24 cellular contexts compared by ENCODE assay signal in the genomic region with DNA sequence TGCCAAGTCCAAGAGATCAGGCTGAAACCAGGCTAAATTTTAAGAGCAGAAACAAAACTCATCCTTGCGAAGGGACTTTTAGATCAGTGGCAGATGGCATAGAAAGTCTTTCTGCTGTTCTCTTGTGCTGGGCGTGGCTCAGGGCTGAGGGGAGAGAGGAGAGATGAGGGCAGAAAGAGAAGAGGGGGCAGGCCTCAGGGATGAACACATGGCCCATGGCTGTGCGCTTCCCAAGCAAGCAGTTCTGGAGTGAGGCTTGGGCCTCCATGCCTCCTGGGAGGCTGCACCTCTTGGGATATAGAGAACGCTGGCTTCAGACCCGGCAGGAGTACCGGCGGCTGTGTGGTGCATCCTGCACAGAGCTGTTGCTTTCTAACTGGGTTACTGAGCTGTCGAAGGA. TPM values are rescaled to one million over a fixed set of nuclear protein-coding genes. Genes with fewer than 3 reads are reported as not detected.
DNase-seq lines count a peak whose midpoint lies in the region; ATAC-seq lines count a peak whose summit lies in the region.
"Had no signal": no experiment of that assay in that cellular context is flagged by ENCODE, and none has a peak within 500 bp of the region (broad histone marks: within the 10 kb centered on the region; RNA-seq: fewer than 3 reads in every experiment).

No MANE protein-coding gene starts in this region.

- no peak overlapping the region for H3K4me3 ChIP-seq in CD4-positive, CD25-positive, alpha-beta regulatory T cell (ENCODE audit: low read depth, low read length)
- H3K4me3 ChIP-seq: heart right ventricle, Peyer's patch, prostate gland, SK-N-MC, vagina had no signal

- H3K4me1 ChIP-seq in CD4-positive, CD25-positive, alpha-beta regulatory T cell (ENCODE audit: control insufficient read depth, insufficient read depth, low read length, poor library complexity, severe bottlenecking): peaks cover 18% of the 10 kb centered on the region
- H3K4me1 ChIP-seq: prostate gland had no signal

- no peaks in the 10 kb centered on the region for H3K9me3 Mint-ChIP-seq in CD4-positive, CD25-positive, alpha-beta regulatory T cell
- H3K9me3 Mint-ChIP-seq in central memory CD8-positive, alpha-beta T cell: no peaks in the 10 kb centered on the region
- no peaks in the 10 kb centered on the region for H3K9me3 Mint-ChIP-seq in naive thymus-derived CD8-positive, alpha-beta T cell
- H3K9me3 Mint-ChIP-seq: activated CD4-positive, alpha-beta memory T cell treated with anti-CD3 and anti-CD28 coated beads, Interleukin-2, amount 10 ng/mL, durations not matched to agents 7 days and 5 days; neural crest cell had no signal

- ATAC-seq in CD4-positive, CD25-positive, alpha-beta regulatory T cell (ENCODE audit: low read depth in 2 of 2): no peak
- ATAC-seq in central memory CD8-positive, alpha-beta T cell (replicated peaks; ENCODE audit: extremely low read depth, poor library complexity, severe bottlenecking): no peak
- ATAC-seq in naive thymus-derived CD8-positive, alpha-beta T cell: no peak
- ATAC-seq in HG03378 (IDR thresholded peaks at IDR 0.05; ENCODE audit: unreplicated experiment): no peak
- ATAC-seq: activated CD4-positive, CD25-positive, alpha-beta regulatory T cell treated with anti-CD3 and anti-CD28 coated beads, Interleukin-2, amount 50 U/mL, for 24 hours; HCT116; heart right ventricle; left colon had no signal

- H3K9me3 ChIP-seq in CD4-positive, CD25-positive, alpha-beta regulatory T cell (ENCODE audit: control insufficient read depth in 2 of 2, low read length in 2 of 2): no peaks in the 10 kb centered on the region
- H3K9me3 ChIP-seq: heart right ventricle, Peyer's patch, prostate gland, vagina had no signal

- peak overlapping the region; percentile 17 to 61 (median 28) for H3K27ac Mint-ChIP-seq in CD4-positive, CD25-positive, alpha-beta regulatory T cell
- H3K27ac Mint-ChIP-seq in central memory CD8-positive, alpha-beta T cell (ENCODE audit: low read depth): peak overlapping the region; percentile 23
- peak overlapping the region in 7 of 10 donors; percentile 19 to 89 (median 57) for H3K27ac Mint-ChIP-seq in naive thymus-derived CD8-positive, alpha-beta T cell
- H3K27ac Mint-ChIP-seq: activated CD4-positive, alpha-beta memory T cell treated with anti-CD3 and anti-CD28 coated beads, Interleukin-2, amount 10 ng/mL, durations not matched to agents 7 days and 5 days had no signal

- H3K27ac ChIP-seq in CD4-positive, CD25-positive, alpha-beta regulatory T cell (ENCODE audit: insufficient read depth, low read length, poor library complexity, severe bottlenecking): no peak overlapping the region
- H3K27ac ChIP-seq: epithelial cell of prostate, heart right ventricle, Peyer's patch, SK-N-MC, vagina had no signal

- no peak for DNase-seq in CD4-positive, CD25-positive, alpha-beta regulatory T cell
- DNase-seq in NCI-H1694 treated with DMSO at 0.1 percent for 48 hours (lab: John Stamatoyannopoulos, UW): peak; percentile 89
- DNase-seq in central memory CD8-positive, alpha-beta T cell (ENCODE audit: low spot score in 2 of 2): no peak
- no peak for DNase-seq in naive thymus-derived CD8-positive, alpha-beta T cell
- DNase-seq in GOT3 (lab: John Stamatoyannopoulos, UW): no peak
- no peak for DNase-seq in NCI-H2081 (lab: John Stamatoyannopoulos, UW)
- DNase-seq: activated CD4-positive, alpha-beta memory T cell treated with anti-CD3 and anti-CD28 coated beads, Interleukin-2, amount 10 ng/mL, durations not matched to agents 7 days and 5 days; anterior cingulate cortex; DMS79; heart right ventricle; KG1; left colon; NCI-H146; NCI-H2227 treated with DMSO at 0.1 percent for 48 hours; Peyer's patch; T1000 had no signal

- peaks cover 8% of the 10 kb centered on the region for H3K36me3 Mint-ChIP-seq in CD4-positive, CD25-positive, alpha-beta regulatory T cell
- H3K36me3 Mint-ChIP-seq in central memory CD8-positive, alpha-beta T cell (ENCODE audit: insufficient read depth): peaks cover 5% of the 10 kb centered on the region
- H3K36me3 Mint-ChIP-seq in naive thymus-derived CD8-positive, alpha-beta T cell: peaks cover 0 to 2% (median 0%) of the 10 kb centered on the region in 3 donors

- no peaks in the 10 kb centered on the region for H3K27me3 ChIP-seq in CD4-positive, CD25-positive, alpha-beta regulatory T cell (ENCODE audit: control insufficient read depth, insufficient read depth, low read length)
- H3K27me3 ChIP-seq: heart right ventricle, Peyer's patch, vagina had no signal

- POLR2A ChIA-PET in naive thymus-derived CD8-positive, alpha-beta T cell (lab: Charles Lee): no interaction called here

- no peaks in the 10 kb centered on the region for H3K36me3 ChIP-seq in CD4-positive, CD25-positive, alpha-beta regulatory T cell (ENCODE audit: control insufficient read depth, insufficient read depth, low read length)
- H3K36me3 ChIP-seq: heart right ventricle, prostate gland, vagina had no signal

- peak overlapping the region in 1 of 4 donors; percentile 7 for H3K4me3 Mint-ChIP-seq in CD4-positive, CD25-positive, alpha-beta regulatory T cell
- no peak overlapping the region for H3K4me3 Mint-ChIP-seq in central memory CD8-positive, alpha-beta T cell
- H3K4me3 Mint-ChIP-seq in naive thymus-derived CD8-positive, alpha-beta T cell: peak overlapping the region in 5 of 10 donors; percentile 31 to 59 (median 50)
- H3K4me3 Mint-ChIP-seq: activated CD4-positive, alpha-beta memory T cell treated with anti-CD3 and anti-CD28 coated beads, Interleukin-2, amount 10 ng/mL, durations not matched to agents 7 days and 5 days; neural crest cell had no signal

- peaks cover 10 to 75% (median 41%) of the 10 kb centered on the region in 4 donors for H3K4me1 Mint-ChIP-seq in CD4-positive, CD25-positive, alpha-beta regulatory T cell
- H3K4me1 Mint-ChIP-seq in central memory CD8-positive, alpha-beta T cell: peaks cover 52% of the 10 kb centered on the region
- H3K4me1 Mint-ChIP-seq in naive thymus-derived CD8-positive, alpha-beta T cell: peaks cover 54 to 88% (median 78%) of the 10 kb centered on the region in 4 donors

- no peaks in the 10 kb centered on the region for H3K27me3 Mint-ChIP-seq in CD4-positive, CD25-positive, alpha-beta regulatory T cell
- H3K27me3 Mint-ChIP-seq in central memory CD8-positive, alpha-beta T cell: no peaks in the 10 kb centered on the region
- H3K27me3 Mint-ChIP-seq in naive thymus-derived CD8-positive, alpha-beta T cell: no peaks in the 10 kb centered on the region
- H3K27me3 Mint-ChIP-seq: activated CD4-positive, alpha-beta memory T cell treated with anti-CD3 and anti-CD28 coated beads, Interleukin-2, amount 10 ng/mL, durations not matched to agents 7 days and 5 days had no signal

RNA-seq across cellular contexts. Expression of a gene that starts 41.0 kb away (rescaled TPM):
- 33.8 TPM for total RNA-seq in CD4-positive, CD25-positive, alpha-beta regulatory T cell
- 10 to 100 TPM; 80.6 to 95.6 (median 87.7) TPM for polyA plus RNA-seq in CD4-positive, CD25-positive, alpha-beta regulatory T cell
- total RNA-seq in naive thymus-derived CD8-positive, alpha-beta T cell: 10 to 100 TPM; 84.9 to 86.2 TPM
- polyA plus RNA-seq in naive thymus-derived CD8-positive, alpha-beta T cell: 100 to 1,000 TPM in 1 of 3 donors, 10 to 100 TPM in 2; 71.5 to 122 (median 98.2) TPM
